In genomic region chr1:220808501-220809186, GRCh38 we compare ENCODE assay signal across 20 cellular contexts. TPM values are rescaled to one million over a fixed set of nuclear protein-coding genes. Genes with fewer than 3 reads are reported as not detected.
DNase-seq lines count a peak whose midpoint lies in the region; ATAC-seq and TF ChIP-seq lines count a peak whose summit lies in the region.
"Had no signal": no experiment of that assay in that cellular context is flagged by ENCODE, and none has a peak within 500 bp of the region (broad histone marks: within the 10 kb centered on the region; RNA-seq: fewer than 3 reads in every experiment).

No MANE protein-coding gene starts in this region.

- H3K36me3 Mint-ChIP-seq in stimulated activated naive B cell treated with anti-CD40 and anti-IgM and Interleukin-4, amounts not matched to agents 10 μg/mL and 1 μg/mL and 100 μg/mL, for 72 hours, result no peaks in the 10 kb centered on the region
- H3K36me3 Mint-ChIP-seq: activated naive CD4-positive, alpha-beta T cell treated with anti-CD3 and anti-CD28 coated beads, Interleukin-2, amount 10 ng/mL, durations not matched to agents 7 days and 5 days; CD8-positive, alpha-beta memory T cell had no signal

- DNase-seq in Right ventricle myocardium inferior (ENCODE audit: missing footprints) (no peak), cardiac septum (ENCODE audit: low spot score) (no peak), mammary epithelial cell (peak; percentile 81), tibial nerve (ENCODE audit: low spot score in 2 of 2) (no peak), globus pallidus (ENCODE audit: low spot score) (no peak), DMS 273 (lab: John Stamatoyannopoulos, UW; ENCODE audit: unreplicated experiment) (no peak)
- no peak for DNase-seq in stimulated activated naive B cell treated with anti-CD40 and anti-IgM and Interleukin-4, amounts not matched to agents 10 μg/mL and 1 μg/mL and 100 μg/mL, for 72 hours
- DNase-seq: ACHN; activated CD4-positive, CD25-positive, alpha-beta regulatory T cell; activated CD8-positive, alpha-beta memory T cell treated with anti-CD3 and anti-CD28 coated beads, Interleukin-2, amount 50 U/mL, for 4 hours; activated naive CD4-positive, alpha-beta T cell treated with anti-CD3 and anti-CD28 coated beads, Interleukin-2, amount 10 ng/mL, durations not matched to agents 7 days and 5 days; CD8-positive, alpha-beta memory T cell; central memory CD4-positive, alpha-beta T cell; GDM1; KG1; stimulated activated CD4-positive, alpha-beta T cell treated with anti-CD3 and anti-CD28 coated beads, Interleukin-1b, Interleukin-23, amount 100 ng/mL, for 48 hours; SW 1271; thyroid gland had no signal

- no peak overlapping the region for H3K4me3 Mint-ChIP-seq in stimulated activated naive B cell treated with anti-CD40 and anti-IgM and Interleukin-4, amounts not matched to agents 10 μg/mL and 1 μg/mL and 100 μg/mL, for 72 hours
- H3K4me3 Mint-ChIP-seq: activated naive CD4-positive, alpha-beta T cell treated with anti-CD3 and anti-CD28 coated beads, Interleukin-2, amount 10 ng/mL, durations not matched to agents 7 days and 5 days; CD8-positive, alpha-beta memory T cell had no signal

- H3K9me3 ChIP-seq in mammary epithelial cell (replicated peaks; ENCODE audit: insufficient read depth, low read length) (no peaks in the 10 kb centered on the region), mesodermal cell (ENCODE audit: control insufficient read depth, low read length) (no peaks in the 10 kb centered on the region), tibial nerve (no peaks in the 10 kb centered on the region)
- H3K9me3 ChIP-seq: thyroid gland had no signal

- H3K27ac Mint-ChIP-seq in stimulated activated naive B cell treated with anti-CD40 and anti-IgM and Interleukin-4, amounts not matched to agents 10 μg/mL and 1 μg/mL and 100 μg/mL, for 72 hours, result no peak overlapping the region
- H3K27ac Mint-ChIP-seq: activated naive CD4-positive, alpha-beta T cell treated with anti-CD3 and anti-CD28 coated beads, Interleukin-2, amount 10 ng/mL, durations not matched to agents 7 days and 5 days; CD8-positive, alpha-beta memory T cell; progenitor cell of endocrine pancreas had no signal

- peak overlapping the region; percentile 67 for H3K4me2 ChIP-seq in mammary epithelial cell (ENCODE audit: insufficient read depth, low read depth, low read length)

- H4K20me1 ChIP-seq in mammary epithelial cell (ENCODE audit: insufficient read depth, low read length), result no peaks in the 10 kb centered on the region

- dilution Hi-C loops in mammary epithelial cell (cut with HindIII; ENCODE audit: low sequenced_read_pairs), result no loop called here

- TF ChIP-seq CTCF in mammary epithelial cell (conservative IDR thresholded peaks at IDR 0.05 in 1 of 2, IDR thresholded peaks at IDR 0.05 in 1 of 2; ENCODE audit: extremely low read depth in 1 of 2, insufficient read depth in 1 of 2, low read depth in 1 of 2, low read length in 2 of 2) (no peak), tibial nerve (IDR thresholded peaks at IDR 0.05) (no peak)

- no TSS peak for BruUV-seq in mammary epithelial cell (replicated peaks; lab: Mats Ljungman, UMichigan)

- WGBS in mammary epithelial cell (ENCODE audit: low coverage, missing lambda C conversion rate), result 6% methylated on average over 9 of the region's 9 CpGs
- 74 to 76% methylated on average over 6 to 7 of the region's 9 CpGs for WGBS in mesodermal cell (ENCODE audit: insufficient coverage in 2 of 2), 2 experiments
- 46 to 55% methylated on average over 9 of the region's 9 CpGs for WGBS in tibial nerve, 2 donors

- no peaks in the 10 kb centered on the region for H3K27me3 ChIP-seq in mammary epithelial cell (ENCODE audit: insufficient read depth, low read length)
- H3K27me3 ChIP-seq in tibial nerve, result no peaks in the 10 kb centered on the region
- H3K27me3 ChIP-seq: thyroid gland had no signal

- TF ChIP-seq POLR2A in tibial nerve (IDR thresholded peaks at IDR 0.05), result no peak

- H3K4me1 Mint-ChIP-seq in stimulated activated naive B cell treated with anti-CD40 and anti-IgM and Interleukin-4, amounts not matched to agents 10 μg/mL and 1 μg/mL and 100 μg/mL, for 72 hours, result peaks cover 5 to 9% of the 10 kb centered on the region in 2 donors

- intact Hi-C loops in Right ventricle myocardium inferior (cut with DNase I), result no loop called here
- intact Hi-C loops in cardiac septum (cut with DNase I), result no loop called here
- intact Hi-C loops in mammary epithelial cell (cut with micrococcal nuclease), result no loop called here

- no peak overlapping the region for H3K9ac ChIP-seq in mammary epithelial cell (ENCODE audit: insufficient read depth, low read length)

- TF ChIP-seq EP300 in tibial nerve (IDR thresholded peaks at IDR 0.05), result peak in 1 of 2 donors; percentile 69

- ATAC-seq in Right ventricle myocardium inferior, result peak; percentile 65
- no peak for ATAC-seq in stimulated activated naive B cell treated with anti-CD40 and anti-IgM and Interleukin-4, amounts not matched to agents 10 μg/mL and 1 μg/mL and 100 μg/mL, for 72 hours (replicated peaks)

- H3K4me1 ChIP-seq in mammary epithelial cell (ENCODE audit: insufficient read depth, low read length) (peaks cover 15% of the 10 kb centered on the region), mesodermal cell (ENCODE audit: control insufficient read depth, insufficient read depth, low read length, poor library complexity, severe bottlenecking) (peaks cover 6% of the 10 kb centered on the region), tibial nerve (peaks cover 0 to 23% (median 5%) of the 10 kb centered on the region in 4 donors)

- in situ Hi-C loops in mammary epithelial cell (cut with MboI; ENCODE audit: low sequenced_read_pairs in 2 of 2), result no loop called here

- H3K4me3 ChIP-seq in mammary epithelial cell (replicated peaks in 1 of 3; ENCODE audit: insufficient read depth in 1 of 3, low read depth in 2 of 3, low read length in 3 of 3) (no peak overlapping the region), mesodermal cell (ENCODE audit: extremely low read depth, insufficient read depth, low read length, poor library complexity, severe bottlenecking) (no peak overlapping the region), tibial nerve (peak overlapping the region in 2 of 4 donors; percentile 6 to 13)
- H3K4me3 ChIP-seq: thyroid gland had no signal

- CTCF ChIA-PET in mammary epithelial cell (lab: Charles Lee; ENCODE audit: low non-redundant PET), result no interaction called here

- H3K27me3 Mint-ChIP-seq in stimulated activated naive B cell treated with anti-CD40 and anti-IgM and Interleukin-4, amounts not matched to agents 10 μg/mL and 1 μg/mL and 100 μg/mL, for 72 hours, result peaks cover 16 to 32% of the 10 kb centered on the region in 2 donors
- H3K27me3 Mint-ChIP-seq: progenitor cell of endocrine pancreas had no signal

- H3K27ac ChIP-seq in mammary epithelial cell (ENCODE audit: insufficient read depth, low read depth, low read length), result no peak overlapping the region
- H3K27ac ChIP-seq in mesodermal cell (ENCODE audit: low read depth, low read length, severe bottlenecking), result peak overlapping the region; percentile 29
- H3K27ac ChIP-seq in tibial nerve, result peak overlapping the region; percentile 45 to 84 (median 63)
- H3K27ac ChIP-seq: thyroid gland had no signal

- H2AFZ ChIP-seq in mammary epithelial cell (ENCODE audit: low read depth, low read length), result peak overlapping the region; percentile 82

- H3K9me3 Mint-ChIP-seq in stimulated activated naive B cell treated with anti-CD40 and anti-IgM and Interleukin-4, amounts not matched to agents 10 μg/mL and 1 μg/mL and 100 μg/mL, for 72 hours, result no peaks in the 10 kb centered on the region
- H3K9me3 Mint-ChIP-seq: activated naive CD4-positive, alpha-beta T cell treated with anti-CD3 and anti-CD28 coated beads, Interleukin-2, amount 10 ng/mL, durations not matched to agents 7 days and 5 days; CD8-positive, alpha-beta memory T cell had no signal

- no peaks in the 10 kb centered on the region for H3K79me2 ChIP-seq in mammary epithelial cell (ENCODE audit: insufficient read depth, low read length)

- H3K36me3 ChIP-seq in mammary epithelial cell (ENCODE audit: insufficient read depth, low read length), result no peaks in the 10 kb centered on the region
- no peaks in the 10 kb centered on the region for H3K36me3 ChIP-seq in mesodermal cell (ENCODE audit: control insufficient read depth, insufficient read depth, low read length)
- peaks cover 0 to 27% (median 0%) of the 10 kb centered on the region in 3 donors for H3K36me3 ChIP-seq in tibial nerve

RNA-seq across cellular contexts. Expression of gene MTARC1, which starts 21.9 kb away (rescaled TPM):
- total RNA-seq in Right ventricle myocardium inferior (7.9 TPM), cardiac septum (12.8 TPM), mammary epithelial cell (1 to 10 TPM in 1 of 2 donors, under 1 TPM in 1; 0.61 to 1.2 TPM), tibial nerve (10 to 100 TPM; 32.2 to 81.8 (median 36.5) TPM)
- polyA plus RNA-seq in mammary epithelial cell, result 1.8 TPM
- not detected for polyA minus RNA-seq in mammary epithelial cell
- polyA plus RNA-seq in mesodermal cell (2013, experiment 1 of 2), result 5.2 TPM
- 6.5 TPM for polyA plus RNA-seq in mesodermal cell (2013, experiment 2 of 2)
- total RNA-seq: CD8-positive, alpha-beta memory T cell had no signal
- polyA plus RNA-seq: CD8-positive, alpha-beta memory T cell had no signal
